In genomic region chr2:217471329-217471728, GRCh38 we compare ENCODE assay signal across 25 cellular contexts.
A peak's percentile ranks its signal among the peaks of the same experiment; 100 is the strongest.
DNase-seq lines count a peak whose midpoint lies in the region; TF ChIP-seq lines count a peak whose summit lies in the region.
"Had no signal": no experiment of that assay in that cellular context is flagged by ENCODE, and none has a peak within 500 bp of the region (broad histone marks: within the 10 kb centered on the region; RNA-seq: fewer than 3 reads in every experiment).

No MANE protein-coding gene starts in this region.

- 100% methylated on average over 1 of the region's 1 CpG for WGBS in testis, 2 donors

- TF ChIP-seq POLR2A in testis (IDR thresholded peaks at IDR 0.05): no peak

- H3K9me3 ChIP-seq in MG63: no peaks in the 10 kb centered on the region
- H3K9me3 ChIP-seq in testis: no peaks in the 10 kb centered on the region
- H3K9me3 ChIP-seq: adrenal gland, uterus had no signal

- no peak overlapping the region for H3K27ac ChIP-seq in testis
- H3K27ac ChIP-seq: adrenal gland, uterus had no signal

- in situ Hi-C loops in GM13977 (cut with MboI; ENCODE audit: low pct_unique_long_range_greater_than_20kb, low sequenced_read_pairs, unreplicated experiment): no loop called here

- no peak for TF ChIP-seq CTCF in AG10803 (conservative IDR thresholded peaks at IDR 0.05; ENCODE audit: low read length)
- no peak for TF ChIP-seq CTCF in cardiac fibroblast (IDR thresholded peaks at IDR 0.05; ENCODE audit: low read depth, low read length)
- no peak for TF ChIP-seq CTCF in GM13977 (IDR thresholded peaks at IDR 0.05; ENCODE audit: extremely low read depth, insufficient read depth, missing control alignments)
- no peak for TF ChIP-seq CTCF in testis (IDR thresholded peaks at IDR 0.05)

- peaks cover 13% of the 10 kb centered on the region for H3K4me1 ChIP-seq in testis
- H3K4me1 ChIP-seq: adrenal gland had no signal

- H3K4me3 ChIP-seq in AG10803 (ENCODE audit: low read length) (no peak overlapping the region), MG63 (no peak overlapping the region), cardiac fibroblast (replicated peaks in 1 of 2; ENCODE audit: low read depth in 2 of 2, low read length in 2 of 2) (no peak overlapping the region), testis (no peak overlapping the region)
- H3K4me3 ChIP-seq: adrenal gland, uterus had no signal

- H3K27me3 ChIP-seq in MG63 (no peaks in the 10 kb centered on the region), testis (no peaks in the 10 kb centered on the region)
- H3K27me3 ChIP-seq: adrenal gland, uterus had no signal

- H3K9me3 Mint-ChIP-seq in activated T-cell treated with anti-CD3 and anti-CD28 coated beads, Interleukin-2, amount 50 U/mL, for 24 hours: no peaks in the 10 kb centered on the region
- H3K9me3 Mint-ChIP-seq: natural killer cell treated with Interleukin-12 subunit alpha and Interleukin-12 subunit beta and Interleukin-15 and Interleukin-18, amount 100 ng/mL, for 72 hours; T-cell had no signal

- H3K36me3 ChIP-seq in MG63 (no peaks in the 10 kb centered on the region), testis (ENCODE audit: low read depth, missing control alignments) (no peaks in the 10 kb centered on the region)
- H3K36me3 ChIP-seq: adrenal gland, uterus had no signal

- no peaks in the 10 kb centered on the region for H3K36me3 Mint-ChIP-seq in activated T-cell treated with anti-CD3 and anti-CD28 coated beads, Interleukin-2, amount 50 U/mL, for 24 hours (ENCODE audit: low read depth)
- H3K36me3 Mint-ChIP-seq: natural killer cell treated with Interleukin-12 subunit alpha and Interleukin-12 subunit beta and Interleukin-15 and Interleukin-18, amount 100 ng/mL, for 72 hours had no signal

- H3K27ac Mint-ChIP-seq in activated T-cell treated with anti-CD3 and anti-CD28 coated beads, Interleukin-2, amount 50 U/mL, for 24 hours: no peak overlapping the region
- H3K27ac Mint-ChIP-seq: natural killer cell treated with Interleukin-12 subunit alpha and Interleukin-12 subunit beta and Interleukin-15 and Interleukin-18, amount 100 ng/mL, for 72 hours; T-cell had no signal

- H3K27me3 Mint-ChIP-seq in activated T-cell treated with anti-CD3 and anti-CD28 coated beads, Interleukin-2, amount 50 U/mL, for 24 hours: no peaks in the 10 kb centered on the region

- intact Hi-C loops in testis (cut with DNase I; ENCODE audit: low total_unique reads): no loop called here

- DNase-seq in AG10803 (ENCODE audit: low read depth) (peak; percentile 73), MG63 (peak; percentile 24), cardiac fibroblast (ENCODE audit: low read depth in 2 of 2) (peak; percentile 5 to 33), kidney tubule cell (ENCODE audit: low spot score) (peak; percentile 71), GM13977 (ENCODE audit: low spot score) (no peak), NCI-H69 (lab: John Stamatoyannopoulos, UW) (no peak), testis (no peak)
- no peak for DNase-seq in activated T-cell treated with anti-CD3 and anti-CD28 coated beads, Interleukin-2, amount 50 U/mL, for 24 hours
- DNase-seq: activated CD4-positive, alpha-beta T cell treated with anti-CD3 and anti-CD28 coated beads, Interleukin-2, amount 50 U/mL, for 1 hour; activated CD8-positive, alpha-beta memory T cell treated with anti-CD3 and anti-CD28 coated beads, Interleukin-2, amount 50 U/mL, for 48 hours; activated effector memory CD4-positive, alpha-beta T cell treated with anti-CD3 and anti-CD28 coated beads, Interleukin-2, amount 50 U/mL, for 16 hours; adrenal gland; DMS79 treated with DMSO at 0.1 percent for 48 hours; foreskin melanocyte; Karpas-422; left colon; NCI-H1105 treated with DMSO at 0.1 percent for 48 hours; NCI-H526; posterior cingulate gyrus; SHP77; small intestine; stimulated activated CD4-positive, alpha-beta T cell treated with anti-CD3 and anti-CD28 coated beads, Interleukin-4, amount 100 ng/mL, for 24 hours; T-cell; uterus had no signal

- no peak overlapping the region for H3K4me3 Mint-ChIP-seq in activated T-cell treated with anti-CD3 and anti-CD28 coated beads, Interleukin-2, amount 50 U/mL, for 24 hours
- H3K4me3 Mint-ChIP-seq: natural killer cell treated with Interleukin-12 subunit alpha and Interleukin-12 subunit beta and Interleukin-15 and Interleukin-18, amount 100 ng/mL, for 72 hours; T-cell had no signal

- no peaks in the 10 kb centered on the region for H3K4me1 Mint-ChIP-seq in activated T-cell treated with anti-CD3 and anti-CD28 coated beads, Interleukin-2, amount 50 U/mL, for 24 hours (ENCODE audit: low read depth)
- H3K4me1 Mint-ChIP-seq: T-cell had no signal

Comparison
In these comparisons a context has a peak if more than half of its experiments do, and no peak if none do; other contexts are left out.
1. DNase-seq: peak in AG10803 (single experiment), MG63 (single experiment), cardiac fibroblast (2 of 2) and kidney tubule cell (single experiment); none in GM13977 (single experiment), activated T-cell treated with anti-CD3 and anti-CD28 coated beads, Interleukin-2, amount 50 U/mL, for 24 hours (single experiment), NCI-H69 (single experiment) and testis (single experiment).